In the genomic region with DNA sequence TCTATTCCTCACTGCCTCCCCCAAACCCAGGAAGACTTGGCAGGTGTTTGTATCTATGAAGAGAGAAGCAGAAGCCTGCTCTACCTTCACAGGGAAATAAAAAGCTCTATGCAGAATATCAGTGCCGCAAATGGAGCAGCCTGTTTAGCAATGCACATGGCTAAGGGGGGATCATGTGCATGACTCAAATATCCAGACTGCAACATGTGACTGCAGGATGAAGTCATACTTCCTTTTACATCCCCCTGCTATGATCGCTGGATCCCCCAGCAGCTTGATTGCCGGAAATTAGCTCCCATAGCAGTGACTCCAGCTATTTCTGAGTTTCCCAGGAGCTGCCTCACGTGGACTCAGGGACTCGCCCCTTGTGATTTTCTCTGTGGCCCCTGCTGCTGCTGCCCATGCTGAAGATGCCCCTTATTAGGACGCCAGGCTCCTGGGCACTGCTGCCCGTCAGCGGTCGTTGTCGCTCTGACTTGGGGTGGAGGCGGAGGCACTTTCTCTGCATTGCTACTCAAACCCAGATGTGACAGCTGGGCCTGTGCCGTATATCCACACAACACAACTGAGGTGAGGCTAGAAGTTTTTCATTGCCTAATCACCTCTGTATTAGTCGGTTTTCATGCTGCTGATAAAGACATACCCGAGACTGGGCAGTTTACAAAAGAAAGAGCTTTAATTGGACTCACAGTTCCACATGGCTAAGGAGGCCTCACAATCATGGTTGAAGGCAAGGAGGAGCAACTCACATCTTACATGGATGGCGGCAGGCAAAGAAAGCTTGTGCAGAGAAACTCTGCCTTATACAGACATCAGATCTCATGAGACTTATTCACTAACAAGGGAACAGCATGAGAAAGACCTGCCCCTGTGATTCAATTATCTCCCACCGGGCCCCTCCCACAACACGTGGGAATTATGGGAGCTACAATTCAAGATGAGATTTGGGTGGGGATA, we compare ENCODE assay signal across 1 cellular context.
TF ChIP-seq lines count a peak whose summit lies in the region.

No MANE protein-coding gene starts in this region.

TF ChIP-seq in HepG2, 621 proteins besides CTCF, POLR2A, EP300 and RAD21 (continued from another document):
- TF ChIP-seq, protein P1, sequence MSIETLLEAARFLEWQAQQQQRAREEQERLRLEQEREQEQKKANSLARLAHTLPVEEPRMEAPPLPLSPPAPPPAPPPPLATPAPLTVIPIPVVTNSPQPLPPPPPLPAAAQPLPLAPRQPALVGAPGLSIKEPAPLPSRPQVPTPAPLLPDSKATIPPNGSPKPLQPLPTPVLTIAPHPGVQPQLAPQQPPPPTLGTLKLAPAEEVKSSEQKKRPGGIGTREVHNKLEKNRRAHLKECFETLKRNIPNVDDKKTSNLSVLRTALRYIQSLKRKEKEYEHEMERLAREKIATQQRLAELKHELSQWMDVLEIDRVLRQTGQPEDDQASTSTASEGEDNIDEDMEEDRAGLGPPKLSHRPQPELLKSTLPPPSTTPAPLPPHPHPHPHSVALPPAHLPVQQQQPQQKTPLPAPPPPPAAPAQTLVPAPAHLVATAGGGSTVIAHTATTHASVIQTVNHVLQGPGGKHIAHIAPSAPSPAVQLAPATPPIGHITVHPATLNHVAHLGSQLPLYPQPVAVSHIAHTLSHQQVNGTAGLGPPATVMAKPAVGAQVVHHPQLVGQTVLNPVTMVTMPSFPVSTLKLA (IDR thresholded peaks at IDR 0.05): peak; percentile 76
- TF ChIP-seq ZMYM3 (CRISPR knock-in tag; IDR thresholded peaks at IDR 0.05) (no peak), ZNF33B (CRISPR knock-in tag; IDR thresholded peaks at IDR 0.05) (no peak), ZNF24 (IDR thresholded peaks at IDR 0.05) (no peak)
